ENCODE assay signal across 14 cellular contexts in genomic region chr5:1830571-1831228, GRCh38. TPM values are rescaled to one million over a fixed set of nuclear protein-coding genes. Genes with fewer than 3 reads are reported as not detected.
DNase-seq lines count a peak whose midpoint lies in the region; ATAC-seq and TF ChIP-seq lines count a peak whose summit lies in the region.
"Had no signal": no experiment of that assay in that cellular context is flagged by ENCODE, and none has a peak within 500 bp of the region (broad histone marks: within the 10 kb centered on the region; RNA-seq: fewer than 3 reads in every experiment).

No MANE protein-coding gene starts in this region.

- peaks cover 18% of the 10 kb centered on the region for H3K27me3 ChIP-seq in lower lobe of right lung (ENCODE audit: low read depth)

- no peak for TF ChIP-seq CTCF in HEK293 (tag by site-specific recombination; IDR thresholded peaks at IDR 0.05)
- no peak for TF ChIP-seq CTCF in coronary artery (IDR thresholded peaks at IDR 0.05)
- no peak for TF ChIP-seq CTCF in lower lobe of right lung (IDR thresholded peaks at IDR 0.05)

- no peaks in the 10 kb centered on the region for H3K4me1 ChIP-seq in HEK293 (ENCODE audit: control insufficient read depth, insufficient read depth, low read length)
- no peaks in the 10 kb centered on the region for H3K4me1 ChIP-seq in lower lobe of right lung
- H3K4me1 ChIP-seq: Caco-2 had no signal

- H3K36me3 ChIP-seq in HEK293 (ENCODE audit: control insufficient read depth in 2 of 2, insufficient read depth in 1 of 2, low read length in 2 of 2) (peaks cover 7 to 18% of the 10 kb centered on the region in 2 experiments), lower lobe of right lung (no peaks in the 10 kb centered on the region)

- no peak for ATAC-seq in lower lobe of right lung

- no peaks in the 10 kb centered on the region for H3K36me3 Mint-ChIP-seq in T-helper 2 cell treated with Interferon-gamma antibody and Interleukin-4, amounts not matched to agents 5 μg/mL and 100 μg/mL, for 36 hours (ENCODE audit: low read depth)

- H3K4me3 Mint-ChIP-seq in T-helper 2 cell treated with Interferon-gamma antibody and Interleukin-4, amounts not matched to agents 5 μg/mL and 100 μg/mL, for 36 hours: no peak overlapping the region
- H3K4me3 Mint-ChIP-seq: CD8-positive, alpha-beta memory T cell had no signal

- CTCF ChIA-PET in HEK293 (lab: Yijun Ruan, JAX): no interaction called here

- no peaks in the 10 kb centered on the region for H3K9me3 Mint-ChIP-seq in T-helper 2 cell treated with Interferon-gamma antibody and Interleukin-4, amounts not matched to agents 5 μg/mL and 100 μg/mL, for 36 hours
- H3K9me3 Mint-ChIP-seq: CD8-positive, alpha-beta memory T cell had no signal

- H3K9me3 ChIP-seq in HEK293 (ENCODE audit: control insufficient read depth, insufficient read depth, low read depth, low read length) (no peaks in the 10 kb centered on the region), lower lobe of right lung (no peaks in the 10 kb centered on the region)
- H3K9me3 ChIP-seq: Caco-2 had no signal

- H3K27ac ChIP-seq in HEK293 (ENCODE audit: extremely low read depth, low read depth, low read length) (no peak overlapping the region), coronary artery (no peak overlapping the region), lower lobe of right lung (no peak overlapping the region)
- H3K27ac ChIP-seq: 22Rv1 had no signal

- H3K4me3 ChIP-seq in HEK293 (ENCODE audit: low read depth, low read length): no peak overlapping the region
- H3K4me3 ChIP-seq in coronary artery: no peak overlapping the region
- H3K4me3 ChIP-seq in lower lobe of right lung: no peak overlapping the region

- POLR2A ChIA-PET in HEK293 (lab: Yijun Ruan, JAX): no interaction called here

- peak overlapping the region; percentile 15 for H3K27ac Mint-ChIP-seq in T-helper 2 cell treated with Interferon-gamma antibody and Interleukin-4, amounts not matched to agents 5 μg/mL and 100 μg/mL, for 36 hours
- H3K27ac Mint-ChIP-seq: CD8-positive, alpha-beta memory T cell had no signal

- no peak for DNase-seq in T-helper 2 cell treated with Interferon-gamma antibody and Interleukin-4, amounts not matched to agents 5 μg/mL and 100 μg/mL, for 36 hours (ENCODE audit: low spot score)
- no peak for DNase-seq in T-helper 2 cell
- peak; percentile 55 for DNase-seq in coronary artery (ENCODE audit: low spot score)
- peak; percentile 6 for DNase-seq in retina
- DNase-seq in foreskin melanocyte: no peak
- DNase-seq in lower lobe of right lung: no peak
- DNase-seq in activated naive CD4-positive, alpha-beta T cell treated with Interleukin-2 at 50 U/mL for 16 hours: no peak
- DNase-seq: Caco-2; CD8-positive, alpha-beta memory T cell; GF-D8 had no signal

- intact Hi-C loops in lower lobe of right lung (cut with DNase I): no loop called here

- peaks cover 6% of the 10 kb centered on the region for H3K27me3 Mint-ChIP-seq in T-helper 2 cell treated with Interferon-gamma antibody and Interleukin-4, amounts not matched to agents 5 μg/mL and 100 μg/mL, for 36 hours (ENCODE audit: low read depth)

- no peaks in the 10 kb centered on the region for H3K4me1 Mint-ChIP-seq in T-helper 2 cell treated with Interferon-gamma antibody and Interleukin-4, amounts not matched to agents 5 μg/mL and 100 μg/mL, for 36 hours (ENCODE audit: low read depth)
- H3K4me1 Mint-ChIP-seq: CD8-positive, alpha-beta memory T cell had no signal

TF ChIP-seq in HEK293, 187 proteins besides CTCF, POLR2A, EP300 and RAD21 (continues in another document):
- TF ChIP-seq ZNF629 (tag by site-specific recombination; IDR thresholded peaks at IDR 0.05) (no peak), ZNF513 (tag by site-specific recombination; IDR thresholded peaks at IDR 0.05) (no peak), ZNF596 (tag by site-specific recombination; IDR thresholded peaks at IDR 0.05) (no peak), ZNF311 (tag by site-specific recombination; IDR thresholded peaks at IDR 0.05; ENCODE audit: borderline replicate concordance) (no peak), ZNF571 (tag by site-specific recombination; IDR thresholded peaks at IDR 0.05) (no peak), ZNF335 (tag by site-specific recombination; conservative IDR thresholded peaks at IDR 0.05) (no peak), ZNF274 (IDR thresholded peaks at IDR 0.05; ENCODE audit: low read length) (no peak), ZNF274 (tag by site-specific recombination; IDR thresholded peaks at IDR 0.05; ENCODE audit: borderline replicate concordance) (no peak), ZBTB21 (tag by site-specific recombination; IDR thresholded peaks at IDR 0.05) (no peak), ZBTB17 (tag by site-specific recombination; IDR thresholded peaks at IDR 0.05) (no peak), EGR2 (tag by site-specific recombination; IDR thresholded peaks at IDR 0.05; ENCODE audit: low read depth) (peak; percentile 92), ZNF292 (tag by site-specific recombination; IDR thresholded peaks at IDR 0.05; ENCODE audit: borderline replicate concordance, low read depth) (no peak), ZNF133 (tag by site-specific recombination; IDR thresholded peaks at IDR 0.05) (no peak), PATZ1 (tag by site-specific recombination; IDR thresholded peaks at IDR 0.05) (no peak), ZNF26 (tag by site-specific recombination; IDR thresholded peaks at IDR 0.05) (no peak), SP7 (tag by site-specific recombination; IDR thresholded peaks at IDR 0.05) (no peak), ZNF626 (tag by site-specific recombination; IDR thresholded peaks at IDR 0.05) (no peak), ZSCAN30 (tag by site-specific recombination; IDR thresholded peaks at IDR 0.05) (no peak), MZF1 (tag by site-specific recombination; IDR thresholded peaks at IDR 0.05; ENCODE audit: borderline replicate concordance) (no peak), ZFHX2 (tag by site-specific recombination; conservative IDR thresholded peaks at IDR 0.05) (peak; percentile 74), ZNF24 (tag by site-specific recombination; IDR thresholded peaks at IDR 0.05) (no peak)
- TF ChIP-seq, protein P1, sequence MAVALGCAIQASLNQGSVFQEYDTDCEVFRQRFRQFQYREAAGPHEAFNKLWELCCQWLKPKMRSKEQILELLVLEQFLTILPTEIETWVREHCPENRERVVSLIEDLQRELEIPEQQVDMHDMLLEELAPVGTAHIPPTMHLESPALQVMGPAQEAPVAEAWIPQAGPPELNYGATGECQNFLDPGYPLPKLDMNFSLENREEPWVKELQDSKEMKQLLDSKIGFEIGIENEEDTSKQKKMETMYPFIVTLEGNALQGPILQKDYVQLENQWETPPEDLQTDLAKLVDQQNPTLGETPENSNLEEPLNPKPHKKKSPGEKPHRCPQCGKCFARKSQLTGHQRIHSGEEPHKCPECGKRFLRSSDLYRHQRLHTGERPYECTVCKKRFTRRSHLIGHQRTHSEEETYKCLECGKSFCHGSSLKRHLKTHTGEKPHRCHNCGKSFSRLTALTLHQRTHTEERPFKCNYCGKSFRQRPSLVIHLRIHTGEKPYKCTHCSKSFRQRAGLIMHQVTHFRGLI (tag by site-specific recombination; IDR thresholded peaks at IDR 0.05): no peak

RNA-seq across cellular contexts. Expression of gene NDUFS6, which starts 29.5 kb away (rescaled TPM):
- total RNA-seq in lower lobe of right lung: 21.3 TPM

RNA-seq across cellular contexts. Expression of gene MRPL36, which starts 31.1 kb away (rescaled TPM):
- 25.1 TPM for total RNA-seq in lower lobe of right lung

RNA-seq across cellular contexts. Expression of gene IRX4, which starts 52.0 kb away (rescaled TPM):
- not detected for total RNA-seq in lower lobe of right lung
- total RNA-seq: A673; Caco-2; CD8-positive, alpha-beta memory T cell; HT-29 had no signal

Comparison
In these comparisons a context has a peak if more than half of its experiments do, and no peak if none do; other contexts are left out.
1. DNase-seq: peak in coronary artery (single experiment) and retina (single experiment); none in T-helper 2 cell treated with Interferon-gamma antibody and Interleukin-4, amounts not matched to agents 5 μg/mL and 100 μg/mL, for 36 hours (single experiment), T-helper 2 cell (0 of 5), foreskin melanocyte (single experiment), lower lobe of right lung (single experiment) and activated naive CD4-positive, alpha-beta T cell treated with Interleukin-2 at 50 U/mL for 16 hours (single experiment).